13 cellular contexts compared by ENCODE assay signal in the genomic region with DNA sequence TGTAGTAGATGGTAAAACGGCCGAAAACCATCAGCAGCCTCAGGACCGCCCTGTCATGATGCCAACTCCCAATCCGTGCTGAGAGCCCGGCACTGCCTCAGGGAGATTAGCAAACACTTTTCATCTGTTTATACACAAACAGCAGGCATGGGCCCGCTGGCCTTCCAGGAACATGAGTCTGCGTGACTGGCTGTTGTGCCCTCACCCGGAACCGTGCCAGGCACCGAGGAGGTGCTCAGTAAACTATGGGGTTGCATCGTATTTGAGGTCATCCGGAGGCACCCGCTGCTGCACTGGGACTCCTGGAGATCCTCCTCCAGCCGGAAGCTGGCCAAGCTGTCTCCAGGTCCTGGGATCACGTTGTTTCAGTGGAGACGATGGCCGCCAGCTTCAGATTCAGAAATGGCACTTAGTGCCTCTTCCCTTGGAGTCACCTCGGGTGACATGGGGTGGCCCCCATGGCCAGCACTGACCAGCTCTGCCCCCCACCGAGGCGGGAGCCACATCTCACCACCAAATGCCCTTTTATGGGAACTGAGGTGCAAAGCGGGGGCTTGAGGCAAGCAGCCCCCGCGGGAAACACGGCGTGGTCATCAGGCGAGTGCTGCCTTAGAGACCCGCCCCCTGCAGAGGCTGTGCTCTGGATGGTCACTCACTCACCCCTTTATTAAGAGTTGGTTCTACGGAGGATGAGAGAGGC.
A peak's percentile ranks its signal among the peaks of the same experiment; 100 is the strongest.
DNase-seq lines count a peak whose midpoint lies in the region; ATAC-seq and TF ChIP-seq lines count a peak whose summit lies in the region.
"Had no signal": no experiment of that assay in that cellular context is flagged by ENCODE, and none has a peak within 500 bp of the region (broad histone marks: within the 10 kb centered on the region; RNA-seq: fewer than 3 reads in every experiment).

No MANE protein-coding gene starts in this region.

- TF ChIP-seq POLR2A in spleen (IDR thresholded peaks at IDR 0.05) = no peak

- H3K9me3 ChIP-seq in SK-N-SH (0 out of 2 replicates have a peak, but pooled peaks cover 4% of the 10 kb centered on the region), spleen (no peaks in the 10 kb centered on the region)
- H3K9me3 ChIP-seq: breast epithelium, thyroid gland had no signal

- H3K79me2 ChIP-seq in SK-N-SH (ENCODE audit: insufficient read depth) = no peaks in the 10 kb centered on the region

- CTCF ChIA-PET in SK-N-SH (lab: Yijun Ruan, JAX) = interaction anchor here (0.6 to 2.1 kb wide), 5 partner anchors 10 to 1052 kb away, joined by 3 to 8 read pairs (median 3); a partner anchor contains a TSS

- WGBS in SK-N-SH (ENCODE audit: low lambda C conversion rate) = 56% methylated on average over 28 of the region's 28 CpGs
- WGBS in spleen, 5 donors = 87 to 93% (median 91%) methylated on average over 24 to 28 of the region's 28 CpGs

- no peak overlapping the region for H3K4me3 ChIP-seq in SK-N-SH (ENCODE audit: low read depth in 2 of 2, low read length in 1 of 2)
- H3K4me3 ChIP-seq in spleen = no peak overlapping the region
- H3K4me3 ChIP-seq in H7 (ENCODE audit: insufficient read depth, low read depth, low read length) = no peak overlapping the region
- H3K4me3 ChIP-seq: breast epithelium, thyroid gland had no signal

- DNase-seq in SK-N-SH (peak; percentile 78), NCI-H2081 (lab: John Stamatoyannopoulos, UW) (peak; percentile 91 to 97), RPMI7951 (ENCODE audit: low read depth) (peak; percentile 43), spleen (peak; percentile 65), NK-92 (lab: John Stamatoyannopoulos, UW; ENCODE audit: unreplicated experiment) (no peak), MV-4-11 (lab: John Stamatoyannopoulos, UW) (no peak), H7 (no peak)
- DNase-seq: activated naive CD4-positive, alpha-beta T cell; CD8-positive, alpha-beta memory T cell; stimulated activated CD4-positive, alpha-beta T cell treated with anti-CD3 and anti-CD28 coated beads, Interleukin-4, amount 100 ng/mL, for 1 hour; thyroid gland had no signal

- intact Hi-C loops in spleen (cut with DNase I; ENCODE audit: low total_unique reads) = no loop called here

- H3K27ac ChIP-seq in SK-N-SH (ENCODE audit: low read depth in 2 of 2, low read length in 1 of 2) = no peak overlapping the region
- H3K27ac ChIP-seq in spleen = no peak overlapping the region
- H3K27ac ChIP-seq: breast epithelium, thyroid gland had no signal

- TF ChIP-seq EP300 in SK-N-SH (IDR thresholded peaks at IDR 0.05; ENCODE audit: borderline replicate concordance in 1 of 2, low read depth in 1 of 2, low read length in 1 of 2) = no peak

- no peaks in the 10 kb centered on the region for H3K9me2 ChIP-seq in SK-N-SH

- no peaks in the 10 kb centered on the region for H3K27me3 ChIP-seq in SK-N-SH (ENCODE audit: insufficient read depth)
- H3K27me3 ChIP-seq in spleen (replicated peaks in 1 of 7) = peaks cover 0 to 14% (median 0%) of the 10 kb centered on the region in 7 donors
- H3K27me3 ChIP-seq in H7 (ENCODE audit: control insufficient read depth, insufficient read depth, low read length) = no peaks in the 10 kb centered on the region
- H3K27me3 ChIP-seq: breast epithelium, thyroid gland had no signal

- H3F3A ChIP-seq in SK-N-SH (replicated peaks; ENCODE audit: insufficient read depth) = no peaks in the 10 kb centered on the region

- H3K4me1 ChIP-seq in SK-N-SH (ENCODE audit: control insufficient read depth in 1 of 2, insufficient read depth in 2 of 2, low read depth in 1 of 2, low read length in 1 of 2) = peaks cover 0 to 12% of the 10 kb centered on the region in 2 experiments; a peak in 1 of 4 replicates
- H3K4me1 ChIP-seq in spleen = no peaks in the 10 kb centered on the region
- H3K4me1 ChIP-seq: breast epithelium, thyroid gland had no signal

- POLR2A ChIA-PET in SK-N-SH (lab: Yijun Ruan, JAX) = no interaction called here

- H3K4me2 ChIP-seq in SK-N-SH = no peak overlapping the region

- TF ChIP-seq RAD21 in SK-N-SH (IDR thresholded peaks at IDR 0.05; ENCODE audit: low read length) = no peak

- no peaks in the 10 kb centered on the region for H4K20me1 ChIP-seq in SK-N-SH (ENCODE audit: insufficient read depth)

- no peaks in the 10 kb centered on the region for H3K36me3 ChIP-seq in SK-N-SH (replicated peaks in 1 of 2; ENCODE audit: control insufficient read depth in 1 of 2, insufficient read depth in 2 of 2, low read length in 1 of 2)
- no peaks in the 10 kb centered on the region for H3K36me3 ChIP-seq in spleen
- H3K36me3 ChIP-seq in H7 (replicated peaks; ENCODE audit: control insufficient read depth, insufficient read depth, low read length) = no peaks in the 10 kb centered on the region
- H3K36me3 ChIP-seq: breast epithelium, thyroid gland had no signal

- H2AFZ ChIP-seq in SK-N-SH (ENCODE audit: low read depth) = no peak overlapping the region

- TF ChIP-seq CTCF in SK-N-SH (IDR thresholded peaks at IDR 0.05) (no peak), spleen (IDR thresholded peaks at IDR 0.05 in 8 of 11, conservative IDR thresholded peaks at IDR 0.05 in 3 of 11) (no peak)

- no peak; the same call in 2 of the 3 replicates for ATAC-seq in SK-N-SH treated with all-trans-retinoic acid at 6 μM for 48 hours

- H3K9ac ChIP-seq in SK-N-SH = no peak overlapping the region

TF ChIP-seq in SK-N-SH, 30 proteins besides CTCF, POLR2A, EP300 and RAD21 (continues in another document):
- TF ChIP-seq NFIC (IDR thresholded peaks at IDR 0.05; ENCODE audit: borderline replicate concordance) (no peak), CHD2 (IDR thresholded peaks at IDR 0.05; ENCODE audit: low read length, partially characterized antibody) (no peak), SIN3A (IDR thresholded peaks at IDR 0.05; ENCODE audit: borderline replicate concordance, low read depth, low read length) (no peak), ELF1 (IDR thresholded peaks at IDR 0.05) (no peak), POLR2AphosphoS5 (IDR thresholded peaks at IDR 0.05; ENCODE audit: low read depth, low read length) (no peak), GATA2 (CRISPR knock-in tag; IDR thresholded peaks at IDR 0.05) (no peak), MEF2A (IDR thresholded peaks at IDR 0.05; ENCODE audit: borderline replicate concordance, low read depth) (no peak)
- TF ChIP-seq, protein P1, sequence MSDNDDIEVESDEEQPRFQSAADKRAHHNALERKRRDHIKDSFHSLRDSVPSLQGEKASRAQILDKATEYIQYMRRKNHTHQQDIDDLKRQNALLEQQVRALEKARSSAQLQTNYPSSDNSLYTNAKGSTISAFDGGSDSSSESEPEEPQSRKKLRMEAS (IDR thresholded peaks at IDR 0.05; ENCODE audit: low read depth) = no peak
- TF ChIP-seq, protein P2, sequence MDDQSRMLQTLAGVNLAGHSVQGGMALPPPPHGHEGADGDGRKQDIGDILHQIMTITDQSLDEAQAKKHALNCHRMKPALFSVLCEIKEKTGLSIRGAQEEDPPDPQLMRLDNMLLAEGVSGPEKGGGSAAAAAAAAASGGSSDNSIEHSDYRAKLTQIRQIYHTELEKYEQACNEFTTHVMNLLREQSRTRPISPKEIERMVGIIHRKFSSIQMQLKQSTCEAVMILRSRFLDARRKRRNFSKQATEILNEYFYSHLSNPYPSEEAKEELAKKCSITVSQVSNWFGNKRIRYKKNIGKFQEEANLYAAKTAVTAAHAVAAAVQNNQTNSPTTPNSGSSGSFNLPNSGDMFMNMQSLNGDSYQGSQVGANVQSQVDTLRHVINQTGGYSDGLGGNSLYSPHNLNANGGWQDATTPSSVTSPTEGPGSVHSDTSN (IDR thresholded peaks at IDR 0.05) = no peak

TF ChIP-seq in SK-N-SH treated with all-trans-retinoic acid at 6 μM for 48 hours, 23 proteins besides CTCF, POLR2A, EP300 and RAD21 (continues in another document):
- TF ChIP-seq ESRRG (CRISPR knock-in tag; IDR thresholded peaks at IDR 0.05) (no peak), ZNF565 (CRISPR knock-in tag; conservative IDR thresholded peaks at IDR 0.05; ENCODE audit: low read depth) (no peak), SNAI2 (CRISPR knock-in tag; IDR thresholded peaks at IDR 0.05) (no peak), ARNTL (CRISPR knock-in tag; IDR thresholded peaks at IDR 0.05; ENCODE audit: borderline replicate concordance, low read depth) (no peak), ZNF70 (CRISPR knock-in tag; IDR thresholded peaks at IDR 0.05) (no peak), ISL1 (CRISPR knock-in tag; IDR thresholded peaks at IDR 0.05) (no peak), ZFP30 (CRISPR knock-in tag; IDR thresholded peaks at IDR 0.05) (no peak)
- TF ChIP-seq, protein P3, sequence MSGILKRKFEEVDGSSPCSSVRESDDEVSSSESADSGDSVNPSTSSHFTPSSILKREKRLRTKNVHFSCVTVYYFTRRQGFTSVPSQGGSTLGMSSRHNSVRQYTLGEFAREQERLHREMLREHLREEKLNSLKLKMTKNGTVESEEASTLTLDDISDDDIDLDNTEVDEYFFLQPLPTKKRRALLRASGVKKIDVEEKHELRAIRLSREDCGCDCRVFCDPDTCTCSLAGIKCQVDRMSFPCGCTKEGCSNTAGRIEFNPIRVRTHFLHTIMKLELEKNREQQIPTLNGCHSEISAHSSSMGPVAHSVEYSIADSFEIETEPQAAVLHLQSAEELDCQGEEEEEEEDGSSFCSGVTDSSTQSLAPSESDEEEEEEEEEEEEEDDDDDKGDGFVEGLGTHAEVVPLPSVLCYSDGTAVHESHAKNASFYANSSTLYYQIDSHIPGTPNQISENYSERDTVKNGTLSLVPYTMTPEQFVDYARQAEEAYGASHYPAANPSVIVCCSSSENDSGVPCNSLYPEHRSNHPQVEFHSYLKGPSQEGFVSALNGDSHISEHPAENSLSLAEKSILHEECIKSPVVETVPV (CRISPR knock-in tag; IDR thresholded peaks at IDR 0.05) = no peak
- TF ChIP-seq, protein P4, sequence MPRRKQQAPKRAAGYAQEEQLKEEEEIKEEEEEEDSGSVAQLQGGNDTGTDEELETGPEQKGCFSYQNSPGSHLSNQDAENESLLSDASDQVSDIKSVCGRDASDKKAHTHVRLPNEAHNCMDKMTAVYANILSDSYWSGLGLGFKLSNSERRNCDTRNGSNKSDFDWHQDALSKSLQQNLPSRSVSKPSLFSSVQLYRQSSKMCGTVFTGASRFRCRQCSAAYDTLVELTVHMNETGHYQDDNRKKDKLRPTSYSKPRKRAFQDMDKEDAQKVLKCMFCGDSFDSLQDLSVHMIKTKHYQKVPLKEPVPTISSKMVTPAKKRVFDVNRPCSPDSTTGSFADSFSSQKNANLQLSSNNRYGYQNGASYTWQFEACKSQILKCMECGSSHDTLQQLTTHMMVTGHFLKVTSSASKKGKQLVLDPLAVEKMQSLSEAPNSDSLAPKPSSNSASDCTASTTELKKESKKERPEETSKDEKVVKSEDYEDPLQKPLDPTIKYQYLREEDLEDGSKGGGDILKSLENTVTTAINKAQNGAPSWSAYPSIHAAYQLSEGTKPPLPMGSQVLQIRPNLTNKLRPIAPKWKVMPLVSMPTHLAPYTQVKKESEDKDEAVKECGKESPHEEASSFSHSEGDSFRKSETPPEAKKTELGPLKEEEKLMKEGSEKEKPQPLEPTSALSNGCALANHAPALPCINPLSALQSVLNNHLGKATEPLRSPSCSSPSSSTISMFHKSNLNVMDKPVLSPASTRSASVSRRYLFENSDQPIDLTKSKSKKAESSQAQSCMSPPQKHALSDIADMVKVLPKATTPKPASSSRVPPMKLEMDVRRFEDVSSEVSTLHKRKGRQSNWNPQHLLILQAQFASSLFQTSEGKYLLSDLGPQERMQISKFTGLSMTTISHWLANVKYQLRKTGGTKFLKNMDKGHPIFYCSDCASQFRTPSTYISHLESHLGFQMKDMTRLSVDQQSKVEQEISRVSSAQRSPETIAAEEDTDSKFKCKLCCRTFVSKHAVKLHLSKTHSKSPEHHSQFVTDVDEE (CRISPR knock-in tag; IDR thresholded peaks at IDR 0.05) = no peak

Comparison
In these comparisons a context has a peak if more than half of its experiments do, and no peak if none do; other contexts are left out.
1. DNase-seq: peak in SK-N-SH (single experiment), NCI-H2081 (2 of 2), RPMI7951 (single experiment) and spleen (single experiment); none in NK-92 (single experiment), MV-4-11 (single experiment) and H7 (single experiment).